8 cellular contexts compared by ENCODE assay signal in genomic region chr19:8321067-8321759, GRCh38. TPM values are rescaled to one million over a fixed set of nuclear protein-coding genes. Genes with fewer than 3 reads are reported as not detected.
DNase-seq lines count a peak whose midpoint lies in the region; ATAC-seq and TF ChIP-seq lines count a peak whose summit lies in the region.

NDUFA7 (minus strand) TSS chr19:8321375; CDS start chr19:8321358, 17 bp downstream.
RPS28 (plus strand) TSS chr19:8321496; CDS start chr19:8321531, 35 bp downstream.

- TF ChIP-seq CTCF in colonic mucosa (IDR thresholded peaks at IDR 0.05): no peak

- no peaks in the 10 kb centered on the region for H3K27me3 Mint-ChIP-seq in activated CD4-positive, alpha-beta T cell treated with anti-CD3 and anti-CD28 coated beads, Interleukin-2, amount 10 ng/mL, durations not matched to agents 24 days and 14 days

- H3K4me1 Mint-ChIP-seq in activated CD4-positive, alpha-beta T cell treated with anti-CD3 and anti-CD28 coated beads, Interleukin-2, amount 10 ng/mL, durations not matched to agents 24 days and 14 days: peaks cover 21% of the 10 kb centered on the region

- peak within 1 kb of the TSS; percentile 90 to 94 for H3K9ac ChIP-seq in colonic mucosa (ENCODE audit: low read depth in 2 of 2, low read length in 2 of 2)

- H3K4me3 ChIP-seq in colonic mucosa: peak within 1 kb of the TSS; percentile 97

- H3K4me3 Mint-ChIP-seq in activated CD4-positive, alpha-beta T cell treated with anti-CD3 and anti-CD28 coated beads, Interleukin-2, amount 10 ng/mL, durations not matched to agents 24 days and 14 days: peak within 1 kb of the TSS; percentile 100

- ATAC-seq in GM19328 (IDR thresholded peaks at IDR 0.05; ENCODE audit: unreplicated experiment): peak; percentile 67
- ATAC-seq in HG03469 (IDR thresholded peaks at IDR 0.05; ENCODE audit: unreplicated experiment): peak; percentile 72
- ATAC-seq in left colon: peak; percentile 92

- intact Hi-C loops in activated CD4-positive, alpha-beta T cell treated with anti-CD3 and anti-CD28 coated beads, Interleukin-2, amount 10 ng/mL, durations not matched to agents 24 days and 14 days (cut with micrococcal nuclease): loop anchor here (1.0 to 5.0 kb wide), 4 partner anchors 13 to 69 kb away; partner anchors contain the start of genes CD320 and RAB11B
- intact Hi-C loops in colonic mucosa (cut with DNase I): loop anchor here (5.0 kb wide), 1 partner anchor 49 kb away; no protein-coding TSS in a partner anchor
- intact Hi-C loops in left colon (cut with DNase I, micrococcal nuclease): no loop called here

- H3K9me3 ChIP-seq in colonic mucosa: no peaks in the 10 kb centered on the region

- H3K36me3 Mint-ChIP-seq in activated CD4-positive, alpha-beta T cell treated with anti-CD3 and anti-CD28 coated beads, Interleukin-2, amount 10 ng/mL, durations not matched to agents 24 days and 14 days (ENCODE audit: low read depth): peaks cover 38% of the 10 kb centered on the region

- DNase-seq in C1 segment of cervical spinal cord (lab: John Stamatoyannopoulos, UW): peak; percentile 63 to 95 (median 90)
- peak; percentile 89 for DNase-seq in NCI-H526 treated with DMSO at 0.1 percent for 48 hours (lab: John Stamatoyannopoulos, UW)
- peak; percentile 99 for DNase-seq in activated CD4-positive, alpha-beta T cell treated with anti-CD3 and anti-CD28 coated beads, Interleukin-2, amount 10 ng/mL, durations not matched to agents 24 days and 14 days
- DNase-seq in colonic mucosa: peak; percentile 98
- DNase-seq in left colon: peak; percentile 96 to 99
- DNase-seq in stimulated activated CD4-positive, alpha-beta T cell treated with anti-CD3 and anti-CD28 coated beads, Interleukin-1b, Interleukin-23, amount 100 ng/mL, for 4 hours (ENCODE audit: low read depth in 2 of 2): peak; percentile 93 to 98

- no peaks in the 10 kb centered on the region for H3K9me3 Mint-ChIP-seq in activated CD4-positive, alpha-beta T cell treated with anti-CD3 and anti-CD28 coated beads, Interleukin-2, amount 10 ng/mL, durations not matched to agents 24 days and 14 days

- peak within 1 kb of the TSS; percentile 88 for H3K27ac ChIP-seq in colonic mucosa

- H3K4me1 ChIP-seq in colonic mucosa: no peaks in the 10 kb centered on the region

- H3K27ac Mint-ChIP-seq in activated CD4-positive, alpha-beta T cell treated with anti-CD3 and anti-CD28 coated beads, Interleukin-2, amount 10 ng/mL, durations not matched to agents 24 days and 14 days: peak within 1 kb of the TSS; percentile 99

- no peaks in the 10 kb centered on the region for H3K27me3 ChIP-seq in colonic mucosa

- H3K36me3 ChIP-seq in colonic mucosa: no peaks in the 10 kb centered on the region

RNA-seq across cellular contexts. Expression of gene NDUFA7, which starts in this region (rescaled TPM):
- 52.9 and 54.3 TPM in 2 replicates for total RNA-seq in activated CD4-positive, alpha-beta T cell treated with anti-CD3 and anti-CD28 coated beads, Interleukin-2, amount 10 ng/mL, durations not matched to agents 24 days and 14 days
- total RNA-seq in colonic mucosa (10 to 100 TPM; 57.4 to 58.3 TPM), left colon (10 to 100 TPM; 49.3 to 59.6 TPM)

RNA-seq across cellular contexts. Expression of gene RPS28, which starts in this region (rescaled TPM):
- total RNA-seq in activated CD4-positive, alpha-beta T cell treated with anti-CD3 and anti-CD28 coated beads, Interleukin-2, amount 10 ng/mL, durations not matched to agents 24 days and 14 days: 2,054 and 2,121 TPM in 2 replicates
- total RNA-seq in colonic mucosa (1,000 to 10,000 TPM; 1,587 to 1,854 TPM), left colon (1,000 to 10,000 TPM; 1,489 to 1,517 TPM)

Comparison
In these comparisons a context has a peak if more than half of its experiments do, and no peak if none do; other contexts are left out.
1. Peak in every context shown above with its lines: DNase-seq, ATAC-seq, H3K4me3 ChIP-seq and H3K27ac ChIP-seq.
2. intact Hi-C loops: an anchor here in activated CD4-positive, alpha-beta T cell treated with anti-CD3 and anti-CD28 coated beads, Interleukin-2, amount 10 ng/mL, durations not matched to agents 24 days and 14 days (1.0 to 5.0 kb wide) and colonic mucosa (5.0 kb wide); none called in left colon.